ENCODE assay signal across 17 cellular contexts in the genomic region with DNA sequence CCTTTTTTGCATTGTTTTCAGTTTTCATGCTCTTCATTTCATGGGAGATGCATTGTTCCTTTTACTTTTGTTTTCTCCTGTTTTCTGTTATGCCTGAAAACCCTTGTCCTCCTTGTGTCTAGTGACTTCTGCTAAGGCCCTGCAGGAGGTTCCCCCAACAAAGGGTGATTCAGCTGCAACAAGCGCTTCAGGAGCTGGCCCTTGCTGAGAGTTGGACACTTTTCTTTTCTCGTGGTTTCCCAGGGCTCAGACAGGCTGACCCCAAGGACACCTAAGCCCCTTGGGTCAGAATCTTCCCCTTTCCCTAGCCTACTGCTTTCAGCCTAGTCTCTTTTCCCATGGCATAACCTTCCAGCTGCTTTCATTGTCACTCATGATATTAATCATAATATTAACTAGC.
"Had no signal": no experiment of that assay in that cellular context is flagged by ENCODE, and none has a peak within 500 bp of the region (broad histone marks: within the 10 kb centered on the region; RNA-seq: fewer than 3 reads in every experiment).

No MANE protein-coding gene starts in this region.

- DNase-seq: activated CD4-positive, alpha-beta T cell treated with anti-CD3 and anti-CD28 coated beads, Interleukin-2, amount 10 ng/mL, durations not matched to agents 7 days and 5 days; activated CD4-positive, CD25-positive, alpha-beta regulatory T cell; activated gamma-delta T cell; activated T-cell treated with anti-CD3 and anti-CD28 coated beads, Interleukin-2, amount 50 U/mL, for 1 hour; anterior cingulate cortex; caudate nucleus; cortex of kidney; left colon; naive thymus-derived CD4-positive, alpha-beta T cell; ovary; stimulated activated CD4-positive, alpha-beta T cell treated with anti-CD3 and anti-CD28 coated beads, Interleukin-4, amount 100 ng/mL, for 4 hours; thyroid gland had no signal

- H3K27ac Mint-ChIP-seq: activated CD4-positive, alpha-beta T cell treated with anti-CD3 and anti-CD28 coated beads, Interleukin-2, amount 10 ng/mL, durations not matched to agents 7 days and 5 days; activated naive CD8-positive, alpha-beta T cell; T-helper 1 cell treated with Interleukin-12 subunit alpha and Interleukin-12 subunit beta and Interleukin-4 antibody, amounts not matched to agents 30 μg/mL and 1 μg/mL, for 36 hours had no signal

- H3K9me3 ChIP-seq: ovary, thyroid gland, vagina had no signal

- H3K9me3 Mint-ChIP-seq: activated CD4-positive, alpha-beta T cell treated with anti-CD3 and anti-CD28 coated beads, Interleukin-2, amount 10 ng/mL, durations not matched to agents 7 days and 5 days; naive thymus-derived CD4-positive, alpha-beta T cell; T-helper 1 cell treated with Interleukin-12 subunit alpha and Interleukin-12 subunit beta and Interleukin-4 antibody, amounts not matched to agents 30 μg/mL and 1 μg/mL, for 36 hours had no signal

- FAIRE-seq: TTC549 had no signal

- H3K4me3 ChIP-seq: ovary, thyroid gland, vagina had no signal

- H3K36me3 ChIP-seq: ovary, thyroid gland, vagina had no signal

- H3K4me3 Mint-ChIP-seq: activated CD4-positive, alpha-beta T cell treated with anti-CD3 and anti-CD28 coated beads, Interleukin-2, amount 10 ng/mL, durations not matched to agents 7 days and 5 days; activated naive CD8-positive, alpha-beta T cell; T-helper 1 cell treated with Interleukin-12 subunit alpha and Interleukin-12 subunit beta and Interleukin-4 antibody, amounts not matched to agents 30 μg/mL and 1 μg/mL, for 36 hours had no signal

- H3K27me3 ChIP-seq: ovary, thyroid gland, vagina had no signal

- H3K27me3 Mint-ChIP-seq: activated CD4-positive, alpha-beta T cell treated with anti-CD3 and anti-CD28 coated beads, Interleukin-2, amount 10 ng/mL, durations not matched to agents 7 days and 5 days; activated naive CD8-positive, alpha-beta T cell; naive thymus-derived CD4-positive, alpha-beta T cell had no signal

- H3K27ac ChIP-seq: ovary, thyroid gland, vagina had no signal

- H3K4me1 ChIP-seq: thyroid gland, vagina had no signal

- ATAC-seq: esophagus mucosa; left colon; naive thymus-derived CD4-positive, alpha-beta T cell had no signal
